9 cellular contexts compared by ENCODE assay signal in genomic region chr13:106688940-106689339, GRCh38.
"Had no signal": no experiment of that assay in that cellular context is flagged by ENCODE, and none has a peak within 500 bp of the region (broad histone marks: within the 10 kb centered on the region; RNA-seq: fewer than 3 reads in every experiment).

No MANE protein-coding gene starts in this region.

- DNase-seq: GM23248, GOT3, H9, HCEC 1CT, Karpas-422, KBM-7 had no signal

- H2AFZ ChIP-seq: GM23248 had no signal

- FAIRE-seq: H54, HTR-8/SVneo had no signal

- H3K27ac ChIP-seq: GM23248, KMS-11 had no signal

- H3K4me3 ChIP-seq: GM23248 had no signal

- H3K4me2 ChIP-seq: KMS-11 had no signal

- H3K9ac ChIP-seq: GM23248, KMS-11 had no signal
